ENCODE assay signal across 11 cellular contexts in genomic region chr16:79982862-79983261, GRCh38.
"Had no signal": no experiment of that assay in that cellular context is flagged by ENCODE, and none has a peak within 500 bp of the region (broad histone marks: within the 10 kb centered on the region; RNA-seq: fewer than 3 reads in every experiment).

No MANE protein-coding gene starts in this region.

- H3K27ac Mint-ChIP-seq: GM23338, H9, HFFc6 had no signal

- H3K4me3 Mint-ChIP-seq: GM23338, H9, HFFc6 had no signal

- DNase-seq: GM23248, GOT3, H7, H9, HCEC 1CT, HFFc6 had no signal

- H3K4me2 ChIP-seq: GM23338 had no signal

- FAIRE-seq: H1, H54 had no signal

- H3K9me3 Mint-ChIP-seq: GM23338, H9, HFFc6 had no signal

- H3K4me3 ChIP-seq: GM23248, GM23338, HAP-1 had no signal

- H3K9me3 ChIP-seq: HAP-1 had no signal

- ATAC-seq: GM23338, HCT116 had no signal

- H3K36me3 ChIP-seq: HAP-1 had no signal

- H3K9ac ChIP-seq: GM23248 had no signal

- H3K4me1 Mint-ChIP-seq: GM23338, H9 had no signal

- H2AFZ ChIP-seq: GM23248, GM23338 had no signal

- H3K27ac ChIP-seq: GM23248 had no signal
